In the genomic region with DNA sequence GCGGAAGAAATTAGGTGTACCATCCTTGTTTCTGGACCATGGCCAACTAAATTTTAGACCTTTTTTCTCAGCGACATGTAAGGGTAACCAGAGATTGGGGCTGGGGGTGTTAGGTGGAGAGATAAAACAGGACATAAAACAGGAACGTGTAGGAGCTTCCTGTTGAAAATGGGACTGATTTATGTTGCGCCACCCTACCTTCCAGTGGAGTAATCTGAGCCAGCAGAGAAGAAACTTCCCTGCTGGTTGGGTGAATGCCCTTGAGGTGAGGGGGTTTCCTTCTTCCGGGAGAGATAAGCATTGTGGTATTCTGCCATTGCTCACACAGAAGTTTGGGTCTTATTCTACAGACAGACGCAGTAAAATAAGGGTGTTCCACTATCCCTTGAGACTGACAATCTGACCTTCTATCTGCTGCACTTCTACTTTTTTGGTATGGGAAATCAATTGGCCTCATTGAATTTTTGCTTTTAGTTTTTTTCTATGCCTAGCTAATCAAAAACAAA, we compare ENCODE assay signal across 8 cellular contexts. TPM values are rescaled to one million over a fixed set of nuclear protein-coding genes. Genes with fewer than 3 reads are reported as not detected.
A peak's percentile ranks its signal among the peaks of the same experiment; 100 is the strongest.
DNase-seq lines count a peak whose midpoint lies in the region; ATAC-seq and TF ChIP-seq lines count a peak whose summit lies in the region.

No MANE protein-coding gene starts in this region.

- TF ChIP-seq EP300 in Ishikawa (IDR thresholded peaks at IDR 0.05; ENCODE audit: borderline replicate concordance), result no peak

- no peaks in the 10 kb centered on the region for H3K9me3 ChIP-seq in mucosa of descending colon

- peaks cover 8% of the 10 kb centered on the region for H3K4me1 ChIP-seq in mucosa of descending colon (ENCODE audit: low read depth)

- peak; percentile 5 for ATAC-seq in mucosa of descending colon
- ATAC-seq in GM18498 (IDR thresholded peaks at IDR 0.05; ENCODE audit: unreplicated experiment), result no peak
- ATAC-seq in HG03159 (IDR thresholded peaks at IDR 0.05; ENCODE audit: unreplicated experiment), result no peak

- peak overlapping the region; percentile 48 for H3K27ac Mint-ChIP-seq in activated naive CD4-positive, alpha-beta T cell treated with anti-CD3 and anti-CD28 coated beads, Interleukin-2, amount 50 U/mL, for 24 hours

- no peaks in the 10 kb centered on the region for H3K27me3 Mint-ChIP-seq in activated naive CD4-positive, alpha-beta T cell treated with anti-CD3 and anti-CD28 coated beads, Interleukin-2, amount 50 U/mL, for 24 hours

- H3K36me3 Mint-ChIP-seq in activated naive CD4-positive, alpha-beta T cell treated with anti-CD3 and anti-CD28 coated beads, Interleukin-2, amount 50 U/mL, for 24 hours, result peaks cover 4% of the 10 kb centered on the region

- H3K9me3 Mint-ChIP-seq in activated naive CD4-positive, alpha-beta T cell treated with anti-CD3 and anti-CD28 coated beads, Interleukin-2, amount 50 U/mL, for 24 hours, result no peaks in the 10 kb centered on the region

- no peaks in the 10 kb centered on the region for H3K36me3 ChIP-seq in mucosa of descending colon (ENCODE audit: low read depth)

- peaks cover 76% of the 10 kb centered on the region for H3K4me1 Mint-ChIP-seq in activated naive CD4-positive, alpha-beta T cell treated with anti-CD3 and anti-CD28 coated beads, Interleukin-2, amount 50 U/mL, for 24 hours

- no peak for TF ChIP-seq CTCF in mucosa of descending colon (IDR thresholded peaks at IDR 0.05)

- H3K4me3 ChIP-seq in mucosa of descending colon, result no peak overlapping the region

- peak; percentile 56 for DNase-seq in ELF-1 (ENCODE audit: low read depth, low spot score)
- peak in 1 of 3 donors; percentile 25 for DNase-seq in mucosa of descending colon
- DNase-seq in GM19238 (ENCODE audit: insufficient read length, low spot score), result no peak
- no peak for DNase-seq in NCI-H2171 treated with DMSO at 0.1 percent for 48 hours (lab: John Stamatoyannopoulos, UW)

- intact Hi-C loops in mucosa of descending colon (cut with DNase I, micrococcal nuclease), result loop anchor here in 1 of 2 donors (10.0 kb wide), 1 partner anchor 80 kb away; no protein-coding TSS in a partner anchor

- H3K4me3 Mint-ChIP-seq in activated naive CD4-positive, alpha-beta T cell treated with anti-CD3 and anti-CD28 coated beads, Interleukin-2, amount 50 U/mL, for 24 hours, result peak overlapping the region; percentile 47

- no peak for TF ChIP-seq RAD21 in Ishikawa (IDR thresholded peaks at IDR 0.05; ENCODE audit: low read depth)

TF ChIP-seq in Ishikawa, 13 proteins besides CTCF, POLR2A, EP300 and RAD21:
- TF ChIP-seq NFIC (IDR thresholded peaks at IDR 0.05), result no peak
- TF ChIP-seq CEBPB (IDR thresholded peaks at IDR 0.05), result peak; percentile 50; the same call in 1 of the 2 replicates
- TF ChIP-seq, protein P1, sequence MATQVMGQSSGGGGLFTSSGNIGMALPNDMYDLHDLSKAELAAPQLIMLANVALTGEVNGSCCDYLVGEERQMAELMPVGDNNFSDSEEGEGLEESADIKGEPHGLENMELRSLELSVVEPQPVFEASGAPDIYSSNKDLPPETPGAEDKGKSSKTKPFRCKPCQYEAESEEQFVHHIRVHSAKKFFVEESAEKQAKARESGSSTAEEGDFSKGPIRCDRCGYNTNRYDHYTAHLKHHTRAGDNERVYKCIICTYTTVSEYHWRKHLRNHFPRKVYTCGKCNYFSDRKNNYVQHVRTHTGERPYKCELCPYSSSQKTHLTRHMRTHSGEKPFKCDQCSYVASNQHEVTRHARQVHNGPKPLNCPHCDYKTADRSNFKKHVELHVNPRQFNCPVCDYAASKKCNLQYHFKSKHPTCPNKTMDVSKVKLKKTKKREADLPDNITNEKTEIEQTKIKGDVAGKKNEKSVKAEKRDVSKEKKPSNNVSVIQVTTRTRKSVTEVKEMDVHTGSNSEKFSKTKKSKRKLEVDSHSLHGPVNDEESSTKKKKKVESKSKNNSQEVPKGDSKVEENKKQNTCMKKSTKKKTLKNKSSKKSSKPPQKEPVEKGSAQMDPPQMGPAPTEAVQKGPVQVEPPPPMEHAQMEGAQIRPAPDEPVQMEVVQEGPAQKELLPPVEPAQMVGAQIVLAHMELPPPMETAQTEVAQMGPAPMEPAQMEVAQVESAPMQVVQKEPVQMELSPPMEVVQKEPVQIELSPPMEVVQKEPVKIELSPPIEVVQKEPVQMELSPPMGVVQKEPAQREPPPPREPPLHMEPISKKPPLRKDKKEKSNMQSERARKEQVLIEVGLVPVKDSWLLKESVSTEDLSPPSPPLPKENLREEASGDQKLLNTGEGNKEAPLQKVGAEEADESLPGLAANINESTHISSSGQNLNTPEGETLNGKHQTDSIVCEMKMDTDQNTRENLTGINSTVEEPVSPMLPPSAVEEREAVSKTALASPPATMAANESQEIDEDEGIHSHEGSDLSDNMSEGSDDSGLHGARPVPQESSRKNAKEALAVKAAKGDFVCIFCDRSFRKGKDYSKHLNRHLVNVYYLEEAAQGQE (IDR thresholded peaks at IDR 0.05; ENCODE audit: low read depth), result no peak

RNA-seq across cellular contexts. Expression of a gene that starts 4.5 kb away (rescaled TPM):
- total RNA-seq in mucosa of descending colon, result 10 to 100 TPM; 56.6 to 65.3 (median 59.9) TPM
